Comparison of ENCODE assay signal across 21 cellular contexts in genomic region chr9:38294561-38294960, GRCh38.
DNase-seq lines count a peak whose midpoint lies in the region; ATAC-seq and TF ChIP-seq lines count a peak whose summit lies in the region.
"Had no signal": no experiment of that assay in that cellular context is flagged by ENCODE, and none has a peak within 500 bp of the region (broad histone marks: within the 10 kb centered on the region; RNA-seq: fewer than 3 reads in every experiment).

No MANE protein-coding gene starts in this region.

- no peak overlapping the region for H3K4ac ChIP-seq in mesenchymal stem cell (ENCODE audit: low read depth in 1 of 2, low read length in 2 of 2)

- H2BK15ac ChIP-seq in mesenchymal stem cell (ENCODE audit: low read depth, poor library complexity, severe bottlenecking), result no peak overlapping the region

- no peak overlapping the region for H2BK12ac ChIP-seq in mesenchymal stem cell (ENCODE audit: low read length in 2 of 2)

- no peak overlapping the region for H2AK5ac ChIP-seq in mesenchymal stem cell (ENCODE audit: low read length, severe bottlenecking)

- H3K27ac Mint-ChIP-seq in nephron, result peak overlapping the region; percentile 19 to 67 (median 62)
- H3K27ac Mint-ChIP-seq: CD4-positive, CD25-positive, alpha-beta regulatory T cell had no signal

- no peaks in the 10 kb centered on the region for H3K36me3 ChIP-seq in mesenchymal stem cell (ENCODE audit: control insufficient read depth in 1 of 2, insufficient read depth in 2 of 2, low read depth in 1 of 2, low read length in 2 of 2)
- H3K36me3 ChIP-seq: BE2C had no signal

- DNase-seq in NCI-H1092 treated with DMSO at 0.1 percent for 48 hours (lab: John Stamatoyannopoulos, UW) (peak; percentile 49), NCI-H1092 (lab: John Stamatoyannopoulos, UW) (no peak), NCI-H1694 treated with DMSO at 0.1 percent for 48 hours (lab: John Stamatoyannopoulos, UW) (peak; percentile 48), coronary artery (ENCODE audit: low spot score) (peak; percentile 49), mesenchymal stem cell (no peak)
- DNase-seq: 8988T; BE2C; CD4-positive, CD25-positive, alpha-beta regulatory T cell; COR-L47; DMS153; EL; MM.1S; NCI-H1105; NCI-H2107; NCI-H748 treated with DMSO at 0.1 percent for 48 hours; OCI-M1; Right ventricle myocardium superior had no signal

- no peak overlapping the region for H2AFZ ChIP-seq in mesenchymal stem cell (ENCODE audit: low read depth, low read length)

- H3K36me3 Mint-ChIP-seq in nephron (ENCODE audit: low read depth), result no peaks in the 10 kb centered on the region
- H3K36me3 Mint-ChIP-seq: CD4-positive, CD25-positive, alpha-beta regulatory T cell had no signal

- H2BK120ac ChIP-seq in mesenchymal stem cell (ENCODE audit: low read depth, low read length), result no peak overlapping the region

- H3K4me3 ChIP-seq in coronary artery (no peak overlapping the region), mesenchymal stem cell (ENCODE audit: insufficient read depth in 1 of 2, low read depth in 1 of 2, low read length in 2 of 2) (no peak overlapping the region)
- H3K4me3 ChIP-seq: GM12878 had no signal

- H3K4me2 ChIP-seq in mesenchymal stem cell (ENCODE audit: low read length, poor library complexity, severe bottlenecking), result no peak overlapping the region

- no peak overlapping the region for H3K14ac ChIP-seq in mesenchymal stem cell (ENCODE audit: low read length in 2 of 2)

- H3K23ac ChIP-seq in mesenchymal stem cell (ENCODE audit: low read length in 2 of 2), result no peak overlapping the region

- H4K8ac ChIP-seq in mesenchymal stem cell (ENCODE audit: low read length), result no peak overlapping the region

- no peak overlapping the region for H3K9ac ChIP-seq in mesenchymal stem cell (ENCODE audit: low read length)

- peaks cover 27 to 30% of the 10 kb centered on the region in 2 experiments for H3K27me3 ChIP-seq in mesenchymal stem cell (ENCODE audit: control insufficient read depth in 1 of 2, insufficient read depth in 1 of 2, low read length in 2 of 2)
- H3K27me3 ChIP-seq: BE2C had no signal

- H3K9me3 Mint-ChIP-seq in nephron, result peaks cover 2% of the 10 kb centered on the region
- H3K9me3 Mint-ChIP-seq: CD4-positive, CD25-positive, alpha-beta regulatory T cell had no signal

- H3K9me3 ChIP-seq in mesenchymal stem cell (ENCODE audit: control insufficient read depth, low read length), result peaks cover 7% of the 10 kb centered on the region
- H3K9me3 ChIP-seq: BE2C had no signal

- peaks cover 17% of the 10 kb centered on the region for H3K27me3 Mint-ChIP-seq in nephron (ENCODE audit: low read depth)
- H3K27me3 Mint-ChIP-seq: CD4-positive, CD25-positive, alpha-beta regulatory T cell had no signal

- 94% methylated on average over 5 of the region's 5 CpGs for WGBS in mesenchymal stem cell

- no peaks in the 10 kb centered on the region for H3K4me1 ChIP-seq in mesenchymal stem cell (ENCODE audit: control insufficient read depth, insufficient read depth, low read depth, low read length)
- H3K4me1 ChIP-seq: BE2C had no signal

- no peak overlapping the region for H2BK5ac ChIP-seq in mesenchymal stem cell (ENCODE audit: low read depth, low read length, poor library complexity, severe bottlenecking)

- ATAC-seq in GM21423 (IDR thresholded peaks at IDR 0.05; ENCODE audit: unreplicated experiment), result no peak
- no peak for ATAC-seq in GM18861 (IDR thresholded peaks at IDR 0.05; ENCODE audit: unreplicated experiment)
- ATAC-seq: GM12878 had no signal

- no peak for TF ChIP-seq CTCF in coronary artery (IDR thresholded peaks at IDR 0.05)
- TF ChIP-seq CTCF in nephron (IDR thresholded peaks at IDR 0.05; ENCODE audit: unreplicated experiment in 3 of 3), result no peak

- H3K27ac ChIP-seq in coronary artery (peak overlapping the region in 1 of 2 donors; percentile 24), mesenchymal stem cell (ENCODE audit: low read length, poor library complexity, severe bottlenecking) (no peak overlapping the region)

- no peak overlapping the region for H3K18ac ChIP-seq in mesenchymal stem cell (ENCODE audit: low read depth in 1 of 2, low read length in 2 of 2)

- H3K79me1 ChIP-seq in mesenchymal stem cell (replicated peaks; ENCODE audit: low read length, poor library complexity, severe bottlenecking), result no peaks in the 10 kb centered on the region

- H4K91ac ChIP-seq in mesenchymal stem cell (ENCODE audit: low read length), result no peak overlapping the region

- no peak overlapping the region for H3K4me3 Mint-ChIP-seq in nephron
- H3K4me3 Mint-ChIP-seq: CD4-positive, CD25-positive, alpha-beta regulatory T cell had no signal

- peaks cover 66% of the 10 kb centered on the region for H3K4me1 Mint-ChIP-seq in nephron
- H3K4me1 Mint-ChIP-seq: CD4-positive, CD25-positive, alpha-beta regulatory T cell had no signal

Comparison
In these comparisons a context has a peak if more than half of its experiments do, and no peak if none do; other contexts are left out.
1. DNase-seq: peak in NCI-H1092 treated with DMSO at 0.1 percent for 48 hours (single experiment), NCI-H1694 treated with DMSO at 0.1 percent for 48 hours (single experiment) and coronary artery (single experiment); none in NCI-H1092 (single experiment) and mesenchymal stem cell (single experiment).